Comparison of ENCODE assay signal across 1 cellular context in genomic region chr15:92079047-92079446, GRCh38.
TF ChIP-seq lines count a peak whose summit lies in the region.

No MANE protein-coding gene starts in this region.

TF ChIP-seq in GM23338, 12 proteins besides CTCF, POLR2A, EP300 and RAD21 (continued from another document):
- TF ChIP-seq ZNF462 (CRISPR knock-in tag; IDR thresholded peaks at IDR 0.05) (no peak), NANOG (IDR thresholded peaks at IDR 0.05; ENCODE audit: borderline replicate concordance) (no peak), REST (IDR thresholded peaks at IDR 0.05; ENCODE audit: unreplicated experiment) (no peak), ZNF114 (CRISPR knock-in tag; IDR thresholded peaks at IDR 0.05) (no peak), ETS1 (IDR thresholded peaks at IDR 0.05) (no peak), POLR2AphosphoS5 (IDR thresholded peaks at IDR 0.05; ENCODE audit: low read depth) (no peak), EZH2 (IDR thresholded peaks at IDR 0.05; ENCODE audit: low read depth, unreplicated experiment) (no peak)
TF ChIP-seq in GM23338: peak in this region for 0.
